Comparison of ENCODE assay signal across 9 cellular contexts in the genomic region with DNA sequence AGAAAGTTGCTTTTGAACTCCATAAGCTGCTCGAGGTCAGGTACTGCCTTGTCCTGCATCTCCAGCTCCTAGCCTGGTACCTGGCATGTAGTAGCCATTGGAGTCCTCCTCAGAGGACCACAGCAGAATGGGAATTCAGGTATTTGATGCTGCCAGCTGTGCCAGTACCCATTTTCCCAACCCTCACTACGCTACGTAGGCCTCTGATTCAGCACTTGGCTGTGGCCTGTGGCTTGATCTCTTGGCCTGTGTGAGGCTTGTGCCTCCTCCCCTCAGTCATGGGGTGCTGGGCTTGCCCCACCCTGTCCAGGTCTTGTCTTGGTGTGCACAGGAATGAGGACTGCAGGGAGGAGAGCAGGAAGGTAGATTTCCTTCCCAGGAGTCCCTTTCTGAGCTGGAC. TPM values are rescaled to one million over a fixed set of nuclear protein-coding genes. Genes with fewer than 3 reads are reported as not detected.
A peak's percentile ranks its signal among the peaks of the same experiment; 100 is the strongest.
DNase-seq lines count a peak whose midpoint lies in the region; ATAC-seq and TF ChIP-seq lines count a peak whose summit lies in the region.
"Had no signal": no experiment of that assay in that cellular context is flagged by ENCODE, and none has a peak within 500 bp of the region (broad histone marks: within the 10 kb centered on the region; RNA-seq: fewer than 3 reads in every experiment).

No MANE protein-coding gene starts in this region.

- H3K36me3 ChIP-seq in fibroblast of lung (ENCODE audit: control insufficient read depth, insufficient read depth, low read length) (peaks cover 3% of the 10 kb centered on the region), thoracic aorta (no peaks in the 10 kb centered on the region)

- POLR2A ChIA-PET in T-cell (lab: Charles Lee), result interaction anchor here in 1 of 2 donors (0.5 kb wide), 1 partner anchor 534 kb away, joined by 3 read pairs; no protein-coding TSS in a partner anchor

- H2AFZ ChIP-seq in fibroblast of lung (ENCODE audit: low read length), result no peak overlapping the region

- H3K79me2 ChIP-seq in fibroblast of lung (ENCODE audit: control insufficient read depth, insufficient read depth, low read length), result peaks cover 51% of the 10 kb centered on the region

- no peak overlapping the region for H3K9ac ChIP-seq in fibroblast of lung (ENCODE audit: insufficient read depth, low read length)

- peak overlapping the region; percentile 91 to 92 for H3K27ac Mint-ChIP-seq in T-cell
- no peak overlapping the region for H3K27ac Mint-ChIP-seq in glutamatergic neuron (ENCODE audit: unreplicated experiment)

- ATAC-seq in HG03064 (IDR thresholded peaks at IDR 0.05; ENCODE audit: low read depth, unreplicated experiment) (peak; percentile 48), T-cell (replicated peaks in 1 of 4) (peak; percentile 44 to 75 (median 60)), thoracic aorta (ENCODE audit: insufficient number of reproducible peaks, low FRiP score, low read depth) (no peak)

- peak; percentile 32 for DNase-seq in stimulated activated CD4-positive, alpha-beta T cell treated with anti-CD3 and anti-CD28 coated beads, Interleukin-15, amount 100 ng/mL, for 24 hours
- DNase-seq in stimulated activated CD4-positive, alpha-beta T cell treated with anti-CD3 and anti-CD28 coated beads, Interleukin-4, amount 100 ng/mL, for 24 hours, result no peak
- DNase-seq in T-cell (peak in 4 of 34 experiments; percentile 18 to 24 (median 22)), fibroblast of lung (ENCODE audit: low read depth in 2 of 2) (peak; percentile 68), thoracic aorta (ENCODE audit: low spot score) (no peak), glutamatergic neuron (no peak), retina (no peak)

- H3K9me3 Mint-ChIP-seq in T-cell, result no peaks in the 10 kb centered on the region
- peaks cover 2% of the 10 kb centered on the region for H3K9me3 Mint-ChIP-seq in glutamatergic neuron (ENCODE audit: unreplicated experiment)
- H3K9me3 Mint-ChIP-seq: brain had no signal

- TF ChIP-seq CTCF in fibroblast of lung (conservative IDR thresholded peaks at IDR 0.05 in 1 of 2, IDR thresholded peaks at IDR 0.05 in 1 of 2; ENCODE audit: low read depth in 1 of 2, low read length in 2 of 2) (no peak), thoracic aorta (IDR thresholded peaks at IDR 0.05) (no peak), glutamatergic neuron (IDR thresholded peaks at IDR 0.05; ENCODE audit: partially characterized antibody, unreplicated experiment) (no peak)

- H3K27me3 ChIP-seq in fibroblast of lung (ENCODE audit: control insufficient read depth, insufficient read depth, low read length), result no peaks in the 10 kb centered on the region
- H3K27me3 ChIP-seq in thoracic aorta (replicated peaks; ENCODE audit: insufficient read depth), result no peaks in the 10 kb centered on the region

- peak overlapping the region; percentile 11 for H3K27ac ChIP-seq in fibroblast of lung (ENCODE audit: insufficient read depth, low read length)
- H3K27ac ChIP-seq in thoracic aorta, result peak overlapping the region; percentile 70 to 94

- H3K4me1 Mint-ChIP-seq in T-cell, result peaks cover 62 to 69% (median 66%) of the 10 kb centered on the region in 3 donors
- peaks cover 2% of the 10 kb centered on the region for H3K4me1 Mint-ChIP-seq in glutamatergic neuron (ENCODE audit: low read depth, unreplicated experiment)

- H3K4me2 ChIP-seq in fibroblast of lung (ENCODE audit: extremely low read depth, insufficient read depth, low read length), result peak overlapping the region; percentile 28

- H3K4me1 ChIP-seq in fibroblast of lung (ENCODE audit: control insufficient read depth, extremely low read depth, insufficient read depth, low read length), result no peaks in the 10 kb centered on the region
- H3K4me1 ChIP-seq in thoracic aorta (ENCODE audit: control insufficient read depth in 1 of 2, low read depth in 2 of 2), result peaks cover 38 to 75% of the 10 kb centered on the region in 2 donors

- H4K20me1 ChIP-seq in fibroblast of lung (ENCODE audit: control insufficient read depth, extremely low read depth, insufficient read depth, low read length), result no peaks in the 10 kb centered on the region

- H3K4me3 ChIP-seq in fibroblast of lung (replicated peaks in 1 of 4; ENCODE audit: control extremely low read depth in 1 of 4, insufficient read depth in 1 of 4, low read depth in 3 of 4, low read length in 4 of 4) (peak overlapping the region in 1 of 4 experiments; percentile 20), thoracic aorta (peak overlapping the region; percentile 56)

- CTCF ChIA-PET in T-cell (lab: Charles Lee), result interaction anchor here in 1 of 2 donors (0.9 to 1.3 kb wide), 2 partner anchors 10 to 19 kb away, joined by 3 to 4 read pairs; no protein-coding TSS in a partner anchor

- H3K4me3 Mint-ChIP-seq in T-cell (peak overlapping the region; percentile 55 to 63 (median 56)), glutamatergic neuron (ENCODE audit: unreplicated experiment) (no peak overlapping the region)
- H3K4me3 Mint-ChIP-seq: brain had no signal

- H3K36me3 Mint-ChIP-seq in T-cell (peaks cover 34% of the 10 kb centered on the region), glutamatergic neuron (ENCODE audit: unreplicated experiment) (peaks cover 5% of the 10 kb centered on the region)

- H3K9me3 ChIP-seq in fibroblast of lung (ENCODE audit: control insufficient read depth, insufficient read depth, low read depth, low read length) (no peaks in the 10 kb centered on the region), thoracic aorta (no peaks in the 10 kb centered on the region)

- H3K27me3 Mint-ChIP-seq in T-cell, result no peaks in the 10 kb centered on the region
- H3K27me3 Mint-ChIP-seq in glutamatergic neuron (ENCODE audit: unreplicated experiment), result peaks cover 3% of the 10 kb centered on the region
- H3K27me3 Mint-ChIP-seq: brain had no signal

RNA-seq across cellular contexts. Expression of a gene that starts 11.8 kb away (rescaled TPM):
- total RNA-seq in T-cell (10 to 100 TPM; 57.6 to 67.1 (median 61.2) TPM), fibroblast of lung (13.9 and 17.8 TPM in 2 replicates), thoracic aorta (10 to 100 TPM; 52.5 to 52.9 TPM), glutamatergic neuron (ENCODE audit: unreplicated experiment) (17.7 TPM)
- polyA plus RNA-seq in fibroblast of lung, result 9.8 and 12.2 TPM in 2 replicates
- polyA plus RNA-seq in fibroblast of lung (2012), result 8.4 and 9.2 TPM in 2 replicates
- polyA minus RNA-seq in fibroblast of lung (ENCODE audit: low replicate concordance), result 10.4 and 19.1 TPM in 2 replicates

Comparison
In these comparisons a context has a peak if more than half of its experiments do, and no peak if none do; other contexts are left out.
1. DNase-seq: peak in stimulated activated CD4-positive, alpha-beta T cell treated with anti-CD3 and anti-CD28 coated beads, Interleukin-15, amount 100 ng/mL, for 24 hours (single experiment) and fibroblast of lung (2 of 2); none in stimulated activated CD4-positive, alpha-beta T cell treated with anti-CD3 and anti-CD28 coated beads, Interleukin-4, amount 100 ng/mL, for 24 hours (single experiment), thoracic aorta (single experiment), glutamatergic neuron (single experiment) and retina (single experiment).